10 cellular contexts compared by ENCODE assay signal in genomic region chr16:80974649-80975376, GRCh38. TPM values are rescaled to one million over a fixed set of nuclear protein-coding genes. Genes with fewer than 3 reads are reported as not detected.
DNase-seq lines count a peak whose midpoint lies in the region; ATAC-seq and TF ChIP-seq lines count a peak whose summit lies in the region.
"Had no signal": no experiment of that assay in that cellular context is flagged by ENCODE, and none has a peak within 500 bp of the region (broad histone marks: within the 10 kb centered on the region; RNA-seq: fewer than 3 reads in every experiment).

No MANE protein-coding gene starts in this region.

- no peak for DNase-seq in AG09319 (ENCODE audit: extremely low read depth, low read depth)
- peak; percentile 25 for DNase-seq in GM23248
- no peak for DNase-seq in left ventricle myocardium superior
- no peak for DNase-seq in NCI-H748 treated with DMSO at 0.1 percent for 48 hours (lab: John Stamatoyannopoulos, UW)
- no peak for DNase-seq in NCI-H2081 (lab: John Stamatoyannopoulos, UW)
- no peak for DNase-seq in effector CD8-positive, alpha-beta T cell (lab: John Stamatoyannopoulos, UW)
- DNase-seq: activated CD8-positive, alpha-beta memory T cell treated with anti-CD3 and anti-CD28 coated beads, Interleukin-2, amount 50 U/mL, for 48 hours; DMS79 had no signal

- no peak overlapping the region for H3K27ac ChIP-seq in GM23248

- H3K9ac ChIP-seq in GM23248 = no peak overlapping the region

- H3F3A ChIP-seq in GM23248 (ENCODE audit: insufficient read depth) = no peaks in the 10 kb centered on the region

- H4K20me1 ChIP-seq in GM23248 (ENCODE audit: insufficient read depth) = no peaks in the 10 kb centered on the region

- peak; percentile 14 for TF ChIP-seq CTCF in AG09319 (IDR thresholded peaks at IDR 0.05; ENCODE audit: low read depth, low read length)
- peak; percentile 28; the same call in 1 of the 2 replicates for TF ChIP-seq CTCF in WI38 (IDR thresholded peaks at IDR 0.05; ENCODE audit: low read depth, low read length)

- H3K9me2 ChIP-seq in GM23248 (ENCODE audit: insufficient read depth) = no peaks in the 10 kb centered on the region

- ATAC-seq in left ventricle myocardium superior (peak; percentile 94), GM21367 (IDR thresholded peaks at IDR 0.05; ENCODE audit: unreplicated experiment) (no peak)

- 0 out of 2 replicates have a peak, but pooled peaks cover 3% of the 10 kb centered on the region for H3K79me2 ChIP-seq in GM23248 (ENCODE audit: insufficient read depth)

- no peak overlapping the region for H3K4me2 ChIP-seq in GM23248 (ENCODE audit: unreplicated experiment)

- no peak overlapping the region for H2AFZ ChIP-seq in GM23248

- H3K4me3 ChIP-seq in GM23248 (no peak overlapping the region), WI38 (ENCODE audit: low read depth, low read length) (no peak overlapping the region)

- H3K36me3 ChIP-seq in GM23248 (ENCODE audit: low read depth) = peaks cover 5% of the 10 kb centered on the region; the same call in 1 of the 2 replicates

- no peaks in the 10 kb centered on the region for H3K27me3 ChIP-seq in GM23248 (replicated peaks; ENCODE audit: insufficient read depth)

- 81 to 83% methylated on average over 6 of the region's 6 CpGs for WGBS in GM23248 (ENCODE audit: low coverage in 1 of 2, low lambda C conversion rate in 2 of 2, missing lambda C conversion rate in 2 of 2), 2 experiments

- intact Hi-C loops in left ventricle myocardium superior (cut with micrococcal nuclease) = no loop called here

- H3K4me1 ChIP-seq in GM23248 (ENCODE audit: insufficient read depth) = no peaks in the 10 kb centered on the region

- H3K9me3 ChIP-seq in GM23248 (ENCODE audit: low read depth) = no peaks in the 10 kb centered on the region

- in situ Hi-C loops in GM23248 (cut with MboI) = no loop called here

RNA-seq across cellular contexts. Expression of gene CMC2, which starts 31.9 kb away (rescaled TPM):
- 49.4 and 64.4 TPM in 2 replicates for total RNA-seq in GM23248 (2014; rRNA removed; shearing (Covaris generic))
- polyA plus RNA-seq in GM23248 (2016; fragmentation: Nextera tagmentation; extraction: Ambion mirVana) = 117 and 126 TPM in 2 replicates
- 132 TPM for total RNA-seq in left ventricle myocardium superior

RNA-seq across cellular contexts. Expression of gene CENPN, which starts 32.2 kb away (rescaled TPM):
- 28.3 and 29.2 TPM in 2 replicates for total RNA-seq in GM23248 (2014; rRNA removed; shearing (Covaris generic))
- polyA plus RNA-seq in GM23248 (2016; fragmentation: Nextera tagmentation; extraction: Ambion mirVana) = 29.0 and 33.7 TPM in 2 replicates
- total RNA-seq in left ventricle myocardium superior = 7.2 TPM
